Comparison of ENCODE assay signal across 1 cellular context in the genomic region with DNA sequence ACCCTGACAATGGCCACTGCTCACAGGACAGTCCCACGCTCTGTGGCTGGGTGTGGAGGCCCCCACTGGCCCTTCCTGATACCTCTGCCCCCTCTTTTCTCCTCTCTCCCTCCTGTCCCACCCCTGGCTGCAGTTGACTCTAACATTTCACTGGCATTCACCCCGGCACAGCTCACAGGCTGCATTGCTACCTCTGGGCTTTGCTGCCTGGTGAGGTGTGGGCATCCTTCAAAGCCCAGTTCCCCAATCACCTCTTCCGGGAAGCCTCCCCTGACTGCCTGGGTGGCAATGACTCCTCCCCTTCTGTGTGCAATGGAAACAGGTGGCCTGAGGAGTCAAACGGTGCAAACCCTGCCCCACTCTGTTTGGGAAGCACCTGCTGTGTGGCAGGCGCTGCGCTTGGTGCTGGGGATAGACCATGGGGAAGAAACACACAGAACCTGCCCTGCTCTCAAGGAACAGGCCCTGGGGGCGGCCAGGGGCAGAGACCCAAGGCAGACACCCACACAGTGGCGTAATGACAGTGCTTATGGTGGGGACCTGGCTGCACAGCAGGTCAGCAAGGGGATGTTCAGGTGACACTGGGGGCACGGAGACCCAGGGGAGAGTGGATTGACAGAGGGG.
TF ChIP-seq lines count a peak whose summit lies in the region.

No MANE protein-coding gene starts in this region.

TF ChIP-seq in IMR-90, 13 proteins besides CTCF, POLR2A, EP300 and RAD21:
- TF ChIP-seq, protein P1, sequence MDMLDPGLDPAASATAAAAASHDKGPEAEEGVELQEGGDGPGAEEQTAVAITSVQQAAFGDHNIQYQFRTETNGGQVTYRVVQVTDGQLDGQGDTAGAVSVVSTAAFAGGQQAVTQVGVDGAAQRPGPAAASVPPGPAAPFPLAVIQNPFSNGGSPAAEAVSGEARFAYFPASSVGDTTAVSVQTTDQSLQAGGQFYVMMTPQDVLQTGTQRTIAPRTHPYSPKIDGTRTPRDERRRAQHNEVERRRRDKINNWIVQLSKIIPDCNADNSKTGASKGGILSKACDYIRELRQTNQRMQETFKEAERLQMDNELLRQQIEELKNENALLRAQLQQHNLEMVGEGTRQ (IDR thresholded peaks at IDR 0.05; ENCODE audit: low read depth, low read length): no peak
- TF ChIP-seq MAZ (IDR thresholded peaks at IDR 0.05; ENCODE audit: borderline replicate concordance, low read depth, low read length) (no peak), SMC3 (IDR thresholded peaks at IDR 0.05; ENCODE audit: low read depth, low read length) (no peak), RFX5 (IDR thresholded peaks at IDR 0.05; ENCODE audit: low read depth, low read length) (no peak), MAFK (IDR thresholded peaks at IDR 0.05; ENCODE audit: low read depth, low read length) (no peak), BHLHE40 (IDR thresholded peaks at IDR 0.05; ENCODE audit: low read depth, low read length) (no peak)
